ENCODE assay signal across 11 cellular contexts in the genomic region with DNA sequence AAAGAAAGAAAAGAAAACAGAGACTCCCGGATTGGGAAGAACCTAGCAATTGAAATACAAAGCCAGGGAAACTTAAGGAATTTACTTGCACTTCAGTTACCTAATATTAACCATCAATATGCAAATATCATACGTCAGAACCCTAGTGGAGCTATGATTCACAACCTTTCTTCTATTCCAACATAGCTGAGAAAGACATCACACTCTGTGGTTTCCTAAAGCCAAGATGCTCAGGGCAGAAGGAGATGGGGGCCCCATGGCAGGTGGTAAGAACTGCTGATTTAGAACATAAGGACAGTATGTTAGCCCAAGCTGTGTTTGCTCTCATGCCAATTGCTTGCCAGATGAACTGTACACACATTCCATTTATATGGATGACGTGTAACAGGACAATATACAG. TPM values are rescaled to one million over a fixed set of nuclear protein-coding genes. Genes with fewer than 3 reads are reported as not detected.
A peak's percentile ranks its signal among the peaks of the same experiment; 100 is the strongest.
DNase-seq lines count a peak whose midpoint lies in the region; ATAC-seq and TF ChIP-seq lines count a peak whose summit lies in the region.
"Had no signal": no experiment of that assay in that cellular context is flagged by ENCODE, and none has a peak within 500 bp of the region (broad histone marks: within the 10 kb centered on the region; RNA-seq: fewer than 3 reads in every experiment).

No MANE protein-coding gene starts in this region.

- ATAC-seq in GM18907 (IDR thresholded peaks at IDR 0.05; ENCODE audit: unreplicated experiment) = no peak

- H3K4me1 Mint-ChIP-seq in activated CD4-positive, alpha-beta memory T cell treated with anti-CD3 and anti-CD28 coated beads for 36 hours (ENCODE audit: low read depth) = peaks cover 32% of the 10 kb centered on the region
- peaks cover 9% of the 10 kb centered on the region for H3K4me1 Mint-ChIP-seq in activated CD4-positive, alpha-beta memory T cell treated with anti-CD3 and anti-CD28 coated beads, Interleukin-2, amount 10 ng/mL, durations not matched to agents 7 days and 5 days
- H3K4me1 Mint-ChIP-seq in chondrocyte (ENCODE audit: low read depth) = peaks cover 54% of the 10 kb centered on the region

- H3K4me3 ChIP-seq in NB4 (ENCODE audit: low read depth, low read length) = no peak overlapping the region
- H3K4me3 ChIP-seq: transverse colon had no signal

- intact Hi-C loops in activated CD4-positive, alpha-beta memory T cell treated with anti-CD3 and anti-CD28 coated beads for 36 hours (cut with micrococcal nuclease) = no loop called here

- DNase-seq in activated CD4-positive, alpha-beta memory T cell treated with anti-CD3 and anti-CD28 coated beads for 36 hours = peak; percentile 21
- no peak for DNase-seq in activated CD4-positive, alpha-beta memory T cell treated with anti-CD3 and anti-CD28 coated beads, Interleukin-2, amount 10 ng/mL, durations not matched to agents 7 days and 5 days
- DNase-seq in NB4 (ENCODE audit: low read depth) (peak; percentile 25), chondrocyte (ENCODE audit: low spot score) (no peak), smooth muscle cell of the brain vasculature (ENCODE audit: low read depth, low spot score) (peak; percentile 43), NCI-H526 treated with DMSO at 0.1 percent for 48 hours (lab: John Stamatoyannopoulos, UW) (no peak), hippocampal formation (lab: John Stamatoyannopoulos, UW) (no peak)
- DNase-seq: stimulated activated CD4-positive, alpha-beta T cell treated with anti-CD3 and anti-CD28 coated beads, Interleukin-4, amount 100 ng/mL, for 4 hours; transverse colon had no signal

- TF ChIP-seq CTCF in NB4 (IDR thresholded peaks at IDR 0.05; ENCODE audit: low read depth, low read length) = no peak
- no peak for TF ChIP-seq CTCF in chondrocyte (IDR thresholded peaks at IDR 0.05)

- no peaks in the 10 kb centered on the region for H3K36me3 Mint-ChIP-seq in activated CD4-positive, alpha-beta memory T cell treated with anti-CD3 and anti-CD28 coated beads for 36 hours
- no peaks in the 10 kb centered on the region for H3K36me3 Mint-ChIP-seq in activated CD4-positive, alpha-beta memory T cell treated with anti-CD3 and anti-CD28 coated beads, Interleukin-2, amount 10 ng/mL, durations not matched to agents 7 days and 5 days (ENCODE audit: low read depth)
- H3K36me3 Mint-ChIP-seq in chondrocyte (ENCODE audit: low read depth) = peaks cover 2% of the 10 kb centered on the region

- TF ChIP-seq POLR2A in NB4 (IDR thresholded peaks at IDR 0.05; ENCODE audit: extremely low read depth, insufficient read length) = no peak

- no peak overlapping the region for H3K27ac Mint-ChIP-seq in activated CD4-positive, alpha-beta memory T cell treated with anti-CD3 and anti-CD28 coated beads for 36 hours
- H3K27ac Mint-ChIP-seq in activated CD4-positive, alpha-beta memory T cell treated with anti-CD3 and anti-CD28 coated beads, Interleukin-2, amount 10 ng/mL, durations not matched to agents 7 days and 5 days = no peak overlapping the region
- peak overlapping the region; percentile 49 for H3K27ac Mint-ChIP-seq in chondrocyte (ENCODE audit: unreplicated experiment)
- H3K27ac Mint-ChIP-seq: activated T-helper 1 cell treated with anti-CD3 and anti-CD28 coated beads, Interleukin-12 subunit alpha, Interleukin-12 subunit beta, Interleukin-2, Interleukin-4 antibody, amounts not matched to agents 30 ng/mL and 10 ng/mL and 1 ng/mL, durations not matched to agents 14 hours and 24 hours and 36 hours had no signal

- no peak overlapping the region for H3K4me3 Mint-ChIP-seq in activated CD4-positive, alpha-beta memory T cell treated with anti-CD3 and anti-CD28 coated beads for 36 hours
- H3K4me3 Mint-ChIP-seq in activated CD4-positive, alpha-beta memory T cell treated with anti-CD3 and anti-CD28 coated beads, Interleukin-2, amount 10 ng/mL, durations not matched to agents 7 days and 5 days = no peak overlapping the region
- H3K4me3 Mint-ChIP-seq in chondrocyte (ENCODE audit: unreplicated experiment) = no peak overlapping the region
- H3K4me3 Mint-ChIP-seq: activated T-helper 1 cell treated with anti-CD3 and anti-CD28 coated beads, Interleukin-12 subunit alpha, Interleukin-12 subunit beta, Interleukin-2, Interleukin-4 antibody, amounts not matched to agents 30 ng/mL and 10 ng/mL and 1 ng/mL, durations not matched to agents 14 hours and 24 hours and 36 hours had no signal

- POLR2A ChIA-PET in activated CD4-positive, alpha-beta memory T cell treated with anti-CD3 and anti-CD28 coated beads for 36 hours (lab: Charles Lee) = no interaction called here
- POLR2A ChIA-PET in activated CD4-positive, alpha-beta memory T cell treated with anti-CD3 and anti-CD28 coated beads, Interleukin-2, amount 10 ng/mL, durations not matched to agents 7 days and 5 days (lab: Charles Lee) = no interaction called here

- no peaks in the 10 kb centered on the region for H3K27me3 Mint-ChIP-seq in activated CD4-positive, alpha-beta memory T cell treated with anti-CD3 and anti-CD28 coated beads for 36 hours
- no peaks in the 10 kb centered on the region for H3K27me3 Mint-ChIP-seq in activated CD4-positive, alpha-beta memory T cell treated with anti-CD3 and anti-CD28 coated beads, Interleukin-2, amount 10 ng/mL, durations not matched to agents 7 days and 5 days
- H3K27me3 Mint-ChIP-seq in chondrocyte (ENCODE audit: low read depth) = no peaks in the 10 kb centered on the region

- no peaks in the 10 kb centered on the region for H3K9me3 Mint-ChIP-seq in activated CD4-positive, alpha-beta memory T cell treated with anti-CD3 and anti-CD28 coated beads for 36 hours
- H3K9me3 Mint-ChIP-seq in activated CD4-positive, alpha-beta memory T cell treated with anti-CD3 and anti-CD28 coated beads, Interleukin-2, amount 10 ng/mL, durations not matched to agents 7 days and 5 days = no peaks in the 10 kb centered on the region
- H3K9me3 Mint-ChIP-seq in chondrocyte (ENCODE audit: low read depth) = no peaks in the 10 kb centered on the region
- H3K9me3 Mint-ChIP-seq: activated T-helper 1 cell treated with anti-CD3 and anti-CD28 coated beads, Interleukin-12 subunit alpha, Interleukin-12 subunit beta, Interleukin-2, Interleukin-4 antibody, amounts not matched to agents 30 ng/mL and 10 ng/mL and 1 ng/mL, durations not matched to agents 14 hours and 24 hours and 36 hours had no signal

- CTCF ChIA-PET in activated CD4-positive, alpha-beta memory T cell treated with anti-CD3 and anti-CD28 coated beads for 36 hours (lab: Charles Lee) = interaction anchor here (1.0 kb wide), 1 partner anchor 40 kb away, joined by 3 read pairs; no protein-coding TSS in a partner anchor
- CTCF ChIA-PET in activated CD4-positive, alpha-beta memory T cell treated with anti-CD3 and anti-CD28 coated beads, Interleukin-2, amount 10 ng/mL, durations not matched to agents 7 days and 5 days (lab: Charles Lee) = interaction anchor here (1.7 kb wide), 1 partner anchor 9 kb away, joined by 5 read pairs; no protein-coding TSS in a partner anchor

RNA-seq across cellular contexts. Expression of a gene that starts 34.7 kb away (rescaled TPM):
- 10 to 100 TPM; 24.0 to 24.4 TPM for total RNA-seq in activated CD4-positive, alpha-beta memory T cell treated with anti-CD3 and anti-CD28 coated beads for 36 hours
- 10 to 100 TPM; 37.5 to 39.4 TPM for total RNA-seq in activated CD4-positive, alpha-beta memory T cell treated with anti-CD3 and anti-CD28 coated beads, Interleukin-2, amount 10 ng/mL, durations not matched to agents 7 days and 5 days
- total RNA-seq in chondrocyte = 40.7 to 57.0 TPM (median 42.7 TPM) in 3 replicates

Comparison
In these comparisons a context has a peak if more than half of its experiments do, and no peak if none do; other contexts are left out.
1. DNase-seq: peak in activated CD4-positive, alpha-beta memory T cell treated with anti-CD3 and anti-CD28 coated beads for 36 hours (single experiment), NB4 (single experiment) and smooth muscle cell of the brain vasculature (single experiment); none in activated CD4-positive, alpha-beta memory T cell treated with anti-CD3 and anti-CD28 coated beads, Interleukin-2, amount 10 ng/mL, durations not matched to agents 7 days and 5 days (single experiment), chondrocyte (single experiment), NCI-H526 treated with DMSO at 0.1 percent for 48 hours (single experiment) and hippocampal formation (0 of 2).